1 cellular context compared by ENCODE assay signal in genomic region chr12:121656122-121656521, GRCh38.
TF ChIP-seq lines count a peak whose summit lies in the region.

No MANE protein-coding gene starts in this region.

TF ChIP-seq in HEK293, 187 proteins besides CTCF, POLR2A, EP300 and RAD21 (continued from another document):
- TF ChIP-seq, protein P1, sequence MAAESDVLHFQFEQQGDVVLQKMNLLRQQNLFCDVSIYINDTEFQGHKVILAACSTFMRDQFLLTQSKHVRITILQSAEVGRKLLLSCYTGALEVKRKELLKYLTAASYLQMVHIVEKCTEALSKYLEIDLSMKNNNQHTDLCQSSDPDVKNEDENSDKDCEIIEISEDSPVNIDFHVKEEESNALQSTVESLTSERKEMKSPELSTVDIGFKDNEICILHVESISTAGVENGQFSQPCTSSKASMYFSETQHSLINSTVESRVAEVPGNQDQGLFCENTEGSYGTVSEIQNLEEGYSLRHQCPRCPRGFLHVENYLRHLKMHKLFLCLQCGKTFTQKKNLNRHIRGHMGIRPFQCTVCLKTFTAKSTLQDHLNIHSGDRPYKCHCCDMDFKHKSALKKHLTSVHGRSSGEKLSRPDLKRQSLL (tag by site-specific recombination; IDR thresholded peaks at IDR 0.05), result no peak
- TF ChIP-seq ZNF133 (tag by site-specific recombination; IDR thresholded peaks at IDR 0.05) (no peak), GLI4 (tag by site-specific recombination; IDR thresholded peaks at IDR 0.05) (no peak)
TF ChIP-seq in HEK293: peak in this region for 1.
